8 cellular contexts compared by ENCODE assay signal in genomic region chr1:40774266-40774998, GRCh38. TPM values are rescaled to one million over a fixed set of nuclear protein-coding genes. Genes with fewer than 3 reads are reported as not detected.
DNase-seq lines count a peak whose midpoint lies in the region; ATAC-seq, FAIRE-seq and TF ChIP-seq lines count a peak whose summit lies in the region.

No MANE protein-coding gene starts in this region.

- ATAC-seq in GM21529 (IDR thresholded peaks at IDR 0.05; ENCODE audit: unreplicated experiment), result no peak

- peaks cover 0 to 39% of the 10 kb centered on the region in 2 experiments; a peak in 1 of 3 replicates for H3K36me3 ChIP-seq in HEK293 (ENCODE audit: control insufficient read depth in 2 of 2, insufficient read depth in 1 of 2, low read length in 2 of 2)
- H3K36me3 ChIP-seq in astrocyte (ENCODE audit: insufficient read depth, low read length), result peaks cover 11% of the 10 kb centered on the region

- H4K20me1 ChIP-seq in astrocyte (ENCODE audit: insufficient read depth, low read length), result no peaks in the 10 kb centered on the region

- H3K27me3 ChIP-seq in astrocyte (ENCODE audit: insufficient read depth, low read length), result no peaks in the 10 kb centered on the region

- H3K27ac ChIP-seq in HEK293 (ENCODE audit: extremely low read depth, low read depth, low read length) (no peak overlapping the region), astrocyte (ENCODE audit: low read depth, low read length) (no peak overlapping the region)

- H3K4me1 ChIP-seq in HEK293 (ENCODE audit: control insufficient read depth, insufficient read depth, low read length), result no peaks in the 10 kb centered on the region
- no peaks in the 10 kb centered on the region for H3K4me1 ChIP-seq in astrocyte (ENCODE audit: insufficient read depth, low read length)

- DNase-seq in AML-193 (lab: John Stamatoyannopoulos, UW) (peak; percentile 32 to 33), astrocyte (ENCODE audit: low read depth) (no peak), kidney tubule cell (ENCODE audit: low spot score) (peak; percentile 58), globus pallidus (ENCODE audit: low spot score) (no peak)
- peak; percentile 51 for DNase-seq in T-helper 2 cell treated with Interferon-gamma antibody and Interleukin-4, amounts not matched to agents 5 μg/mL and 100 μg/mL, for 36 hours (ENCODE audit: low spot score)
- peak; percentile 44 to 60 (median 47) for DNase-seq in stimulated activated CD4-positive, alpha-beta T cell treated with anti-CD3 and anti-CD28 coated beads, TNF-alpha, amount 100 ng/mL, for 4 hours (ENCODE audit: low read depth in 3 of 3)

- no peak overlapping the region for H3K4me2 ChIP-seq in astrocyte (ENCODE audit: low read length)

- no peak for FAIRE-seq in astrocyte (lab: Jason Lieb, UNC)

- H3K9me3 Mint-ChIP-seq in T-helper 2 cell treated with Interferon-gamma antibody and Interleukin-4, amounts not matched to agents 5 μg/mL and 100 μg/mL, for 36 hours, result peaks cover 7% of the 10 kb centered on the region
- peaks cover 5% of the 10 kb centered on the region for H3K9me3 Mint-ChIP-seq in astrocyte (ENCODE audit: unreplicated experiment)

- POLR2A ChIA-PET in HEK293 (lab: Yijun Ruan, JAX), result interaction anchor here (2.9 kb wide), 1 partner anchor 83 kb away, joined by 9 read pairs; the partner anchor contains the start of gene NFYC

- no peak overlapping the region for H3K4me3 ChIP-seq in HEK293 (ENCODE audit: low read depth, low read length)
- H3K4me3 ChIP-seq in astrocyte (ENCODE audit: insufficient read depth, low read depth, low read length), result no peak overlapping the region

- no peak overlapping the region for H3K27ac Mint-ChIP-seq in T-helper 2 cell treated with Interferon-gamma antibody and Interleukin-4, amounts not matched to agents 5 μg/mL and 100 μg/mL, for 36 hours
- H3K27ac Mint-ChIP-seq in astrocyte (ENCODE audit: unreplicated experiment), result peak overlapping the region; percentile 21

- no peaks in the 10 kb centered on the region for H3K9me3 ChIP-seq in HEK293 (ENCODE audit: control insufficient read depth, insufficient read depth, low read depth, low read length)
- no peaks in the 10 kb centered on the region for H3K9me3 ChIP-seq in astrocyte (ENCODE audit: insufficient read depth, low read depth, low read length)

- H3K27me3 Mint-ChIP-seq in T-helper 2 cell treated with Interferon-gamma antibody and Interleukin-4, amounts not matched to agents 5 μg/mL and 100 μg/mL, for 36 hours (ENCODE audit: low read depth), result no peaks in the 10 kb centered on the region
- no peaks in the 10 kb centered on the region for H3K27me3 Mint-ChIP-seq in astrocyte (ENCODE audit: low read depth, unreplicated experiment)

- no peak overlapping the region for H3K9ac ChIP-seq in astrocyte (ENCODE audit: low read length)

- no peak overlapping the region for H2AFZ ChIP-seq in astrocyte (ENCODE audit: low read depth, low read length)

- peaks cover 11% of the 10 kb centered on the region for H3K4me1 Mint-ChIP-seq in T-helper 2 cell treated with Interferon-gamma antibody and Interleukin-4, amounts not matched to agents 5 μg/mL and 100 μg/mL, for 36 hours (ENCODE audit: low read depth)
- peaks cover 8% of the 10 kb centered on the region for H3K4me1 Mint-ChIP-seq in astrocyte (ENCODE audit: low read depth, unreplicated experiment)

- CTCF ChIA-PET in HEK293 (lab: Yijun Ruan, JAX), result interaction anchor here (0.6 to 7.0 kb wide), 41 partner anchors 8 to 1432 kb away, joined by 3 to 75 read pairs (median 4); partner anchors contain the start of genes CITED4, KCNQ4 and NFYC

- H3K79me2 ChIP-seq in astrocyte (ENCODE audit: insufficient read depth, low read length), result no peaks in the 10 kb centered on the region

- no peak overlapping the region for H3K4me3 Mint-ChIP-seq in T-helper 2 cell treated with Interferon-gamma antibody and Interleukin-4, amounts not matched to agents 5 μg/mL and 100 μg/mL, for 36 hours
- no peak overlapping the region for H3K4me3 Mint-ChIP-seq in astrocyte (ENCODE audit: unreplicated experiment)

- TF ChIP-seq CTCF in HEK293 (tag by site-specific recombination; IDR thresholded peaks at IDR 0.05) (peak; percentile 39; the same call in 1 of the 2 replicates), astrocyte (IDR thresholded peaks at IDR 0.05; ENCODE audit: insufficient read depth, low read depth, low read length) (peak; percentile 64)

- H3K36me3 Mint-ChIP-seq in T-helper 2 cell treated with Interferon-gamma antibody and Interleukin-4, amounts not matched to agents 5 μg/mL and 100 μg/mL, for 36 hours (ENCODE audit: low read depth), result peaks cover 49% of the 10 kb centered on the region
- H3K36me3 Mint-ChIP-seq in astrocyte (ENCODE audit: low read depth, unreplicated experiment), result peaks cover 35% of the 10 kb centered on the region

TF ChIP-seq in HEK293, 187 proteins besides CTCF, POLR2A, EP300 and RAD21:
- no peak for TF ChIP-seq ZBTB8A (tag by site-specific recombination; IDR thresholded peaks at IDR 0.05)
- TF ChIP-seq ZFP37 (tag by site-specific recombination; IDR thresholded peaks at IDR 0.05), result no peak
- peak; percentile 48; the same call in 1 of the 2 replicates for TF ChIP-seq IKZF3 (tag by site-specific recombination; IDR thresholded peaks at IDR 0.05)
- no peak for TF ChIP-seq ZSCAN18 (tag by site-specific recombination; IDR thresholded peaks at IDR 0.05)
- peak; percentile 33 for TF ChIP-seq ZNF654 (tag by site-specific recombination; IDR thresholded peaks at IDR 0.05; ENCODE audit: low read depth)
- TF ChIP-seq PRDM4 (tag by site-specific recombination; IDR thresholded peaks at IDR 0.05), result no peak
- TF ChIP-seq ZNF121 (tag by site-specific recombination; IDR thresholded peaks at IDR 0.05), result no peak
- no peak for TF ChIP-seq ZNF645 (tag by site-specific recombination; IDR thresholded peaks at IDR 0.05)
- 0 out of 2 replicates have a peak, but pooled peaks have one; percentile 27 for TF ChIP-seq GLIS1 (tag by site-specific recombination; IDR thresholded peaks at IDR 0.05)
- no peak for TF ChIP-seq KLF16 (tag by site-specific recombination; IDR thresholded peaks at IDR 0.05)
- no peak for TF ChIP-seq ZNF114 (tag by site-specific recombination; IDR thresholded peaks at IDR 0.05)
- TF ChIP-seq GLI4 (tag by site-specific recombination; IDR thresholded peaks at IDR 0.05), result no peak
- TF ChIP-seq ZFP3 (tag by site-specific recombination; IDR thresholded peaks at IDR 0.05; ENCODE audit: low read depth), result peak; percentile 86
- no peak for TF ChIP-seq ZNF146 (tag by site-specific recombination; IDR thresholded peaks at IDR 0.05)
- TF ChIP-seq ZNF677 (tag by site-specific recombination; IDR thresholded peaks at IDR 0.05), result no peak
TF ChIP-seq in HEK293: peak in this region for 4.

RNA-seq across cellular contexts. Expression of gene KCNQ4, which starts 9.2 kb away (rescaled TPM):
- total RNA-seq in astrocyte, result 0.89 and 1.5 TPM in 2 replicates

Comparison
In these comparisons a context has a peak if more than half of its experiments do, and no peak if none do; other contexts are left out.
1. DNase-seq: peak in AML-193 (2 of 2), T-helper 2 cell treated with Interferon-gamma antibody and Interleukin-4, amounts not matched to agents 5 μg/mL and 100 μg/mL, for 36 hours (single experiment), kidney tubule cell (single experiment) and stimulated activated CD4-positive, alpha-beta T cell treated with anti-CD3 and anti-CD28 coated beads, TNF-alpha, amount 100 ng/mL, for 4 hours (3 of 3); none in astrocyte (single experiment) and globus pallidus (single experiment).